ENCODE assay signal across 15 cellular contexts in genomic region chr11:72381584-72382090, GRCh38. TPM values are rescaled to one million over a fixed set of nuclear protein-coding genes. Genes with fewer than 3 reads are reported as not detected.
DNase-seq lines count a peak whose midpoint lies in the region; ATAC-seq and TF ChIP-seq lines count a peak whose summit lies in the region.
"Had no signal": no experiment of that assay in that cellular context is flagged by ENCODE, and none has a peak within 500 bp of the region (broad histone marks: within the 10 kb centered on the region; RNA-seq: fewer than 3 reads in every experiment).

No MANE protein-coding gene starts in this region.

- no peak overlapping the region for H4K91ac ChIP-seq in H9 (ENCODE audit: insufficient read length, low read depth, low read length)

- TF ChIP-seq CTCF in H9 (conservative IDR thresholded peaks at IDR 0.05) (no peak), upper lobe of right lung (IDR thresholded peaks at IDR 0.05) (no peak), spleen (IDR thresholded peaks at IDR 0.05 in 8 of 11, conservative IDR thresholded peaks at IDR 0.05 in 3 of 11) (no peak), left ventricle myocardium inferior (IDR thresholded peaks at IDR 0.05; ENCODE audit: borderline replicate concordance) (no peak)

- H2BK15ac ChIP-seq in H9 (ENCODE audit: low read depth, low read length) = no peak overlapping the region

- H3K36me3 ChIP-seq in upper lobe of right lung (no peaks in the 10 kb centered on the region), spleen (peaks cover 0 to 54% (median 2%) of the 10 kb centered on the region in 6 donors), left ventricle myocardium inferior (no peaks in the 10 kb centered on the region)
- H3K36me3 ChIP-seq: HAP-1 had no signal

- TF ChIP-seq POLR2A in spleen (IDR thresholded peaks at IDR 0.05) = no peak

- H2BK5ac ChIP-seq in H9 (ENCODE audit: insufficient read length, low read length) = no peak overlapping the region

- H3K9me3 Mint-ChIP-seq in H9 = peaks cover 9 to 12% of the 10 kb centered on the region in 2 experiments
- H3K9me3 Mint-ChIP-seq in natural killer cell treated with Interleukin-12 subunit alpha and Interleukin-12 subunit beta and Interleukin-15 and Interleukin-18, amount 100 ng/mL, for 72 hours = peaks cover 4% of the 10 kb centered on the region

- H3K4me1 ChIP-seq in H9 (ENCODE audit: insufficient read depth, low read length) (no peaks in the 10 kb centered on the region), upper lobe of right lung (no peaks in the 10 kb centered on the region), spleen (no peaks in the 10 kb centered on the region), left ventricle myocardium inferior (peaks cover 24% of the 10 kb centered on the region)
- H3K4me1 ChIP-seq: HAP-1 had no signal

- H3K14ac ChIP-seq in H9 (ENCODE audit: insufficient read depth, low read length) = no peak overlapping the region; the same call in 1 of the 2 replicates

- intact Hi-C loops in upper lobe of right lung (cut with DNase I) = no loop called here
- intact Hi-C loops in spleen (cut with DNase I; ENCODE audit: low total_unique reads) = no loop called here
- intact Hi-C loops in left ventricle myocardium inferior (cut with micrococcal nuclease) = no loop called here

- no peak overlapping the region for H3K27ac ChIP-seq in H9 (ENCODE audit: insufficient read length, low read depth, low read length)
- no peak overlapping the region for H3K27ac ChIP-seq in upper lobe of right lung
- H3K27ac ChIP-seq in spleen = no peak overlapping the region
- H3K27ac ChIP-seq in left ventricle myocardium inferior (replicated peaks) = no peak overlapping the region
- H3K27ac ChIP-seq: HL-60 had no signal

- H2BK20ac ChIP-seq in H9 (ENCODE audit: low read depth, low read length, poor library complexity, severe bottlenecking) = no peak overlapping the region

- no peak overlapping the region for H3K23ac ChIP-seq in H9 (ENCODE audit: insufficient read length, low read depth, low read length)

- peaks cover 3 to 4% of the 10 kb centered on the region in 2 experiments; a peak in 1 of 4 replicates for H3K4me1 Mint-ChIP-seq in H9
- H3K4me1 Mint-ChIP-seq in natural killer cell treated with Interleukin-12 subunit alpha and Interleukin-12 subunit beta and Interleukin-15 and Interleukin-18, amount 100 ng/mL, for 72 hours (ENCODE audit: low read depth in 2 of 2) = no peaks in the 10 kb centered on the region
- H3K4me1 Mint-ChIP-seq: B cell; CD4-positive, alpha-beta memory T cell; GM23338 had no signal

- H3K18ac ChIP-seq in H9 (ENCODE audit: insufficient read length, low read depth, low read length) = peak overlapping the region; percentile 53

- no peak overlapping the region for H3K56ac ChIP-seq in H9 (ENCODE audit: insufficient read length, low read depth, low read length)

- H3K9me3 ChIP-seq in H9 (ENCODE audit: control insufficient read depth, low read depth, low read length) (no peaks in the 10 kb centered on the region), upper lobe of right lung (no peaks in the 10 kb centered on the region), spleen (peaks cover 0 to 32% (median 30%) of the 10 kb centered on the region in 8 donors), left ventricle myocardium inferior (replicated peaks) (peaks cover 24% of the 10 kb centered on the region)
- H3K9me3 ChIP-seq: HAP-1 had no signal

- H3K79me1 ChIP-seq in H9 (ENCODE audit: insufficient read depth, low read depth, low read length, poor library complexity, severe bottlenecking) = no peaks in the 10 kb centered on the region

- no peak overlapping the region for H3K4ac ChIP-seq in H9 (ENCODE audit: low read depth, low read length)

- H3K27ac Mint-ChIP-seq in H9 = peak overlapping the region in 2 of 3 experiments; percentile 10 to 11; a peak in 1 of 7 replicates
- H3K27ac Mint-ChIP-seq in natural killer cell treated with Interleukin-12 subunit alpha and Interleukin-12 subunit beta and Interleukin-15 and Interleukin-18, amount 100 ng/mL, for 72 hours = no peak overlapping the region
- H3K27ac Mint-ChIP-seq: B cell; CD4-positive, alpha-beta memory T cell; GM23338 had no signal

- no CpG with 5 or more reads among the region's 3 CpGs for WGBS in H9 (ENCODE audit: extremely low coverage, insufficient read length, low lambda C conversion rate)
- 96 to 100% (median 100%) methylated on average over 1 to 3 of the region's 3 CpGs for WGBS in spleen, 5 donors

- H2BK120ac ChIP-seq in H9 (ENCODE audit: low read depth, low read length, poor library complexity, severe bottlenecking) = no peak overlapping the region

- no peak overlapping the region for H2AFZ ChIP-seq in H9 (ENCODE audit: low read length)
- H2AFZ ChIP-seq: GM23338 had no signal

- no peaks in the 10 kb centered on the region for H3K27me3 Mint-ChIP-seq in H9 (ENCODE audit: low read depth)
- H3K27me3 Mint-ChIP-seq in natural killer cell treated with Interleukin-12 subunit alpha and Interleukin-12 subunit beta and Interleukin-15 and Interleukin-18, amount 100 ng/mL, for 72 hours = no peaks in the 10 kb centered on the region
- H3K27me3 Mint-ChIP-seq: B cell; CD4-positive, alpha-beta memory T cell had no signal

- no peak overlapping the region for H3K4me3 Mint-ChIP-seq in H9
- H3K4me3 Mint-ChIP-seq in natural killer cell treated with Interleukin-12 subunit alpha and Interleukin-12 subunit beta and Interleukin-15 and Interleukin-18, amount 100 ng/mL, for 72 hours = no peak overlapping the region
- H3K4me3 Mint-ChIP-seq: B cell; CD4-positive, alpha-beta memory T cell; GM23338 had no signal

- no peak overlapping the region for H2AK5ac ChIP-seq in H9 (ENCODE audit: insufficient read length, low read length)

- H3K79me2 ChIP-seq in H9 (ENCODE audit: insufficient read depth, low read length) = no peaks in the 10 kb centered on the region; the same call in 1 of the 2 replicates

- H3K23me2 ChIP-seq in H9 (ENCODE audit: insufficient read length, low read depth, low read length, poor library complexity, severe bottlenecking) = no peaks in the 10 kb centered on the region

- no peak overlapping the region for H3K4me2 ChIP-seq in H9 (ENCODE audit: insufficient read depth, insufficient read length, low read length)
- H3K4me2 ChIP-seq: GM23338 had no signal

- H4K8ac ChIP-seq in H9 (replicated peaks; ENCODE audit: insufficient read length, low read depth, low read length) = no peak overlapping the region

- H3K27me3 ChIP-seq in H9 (ENCODE audit: insufficient read depth, low read length) = no peaks in the 10 kb centered on the region
- H3K27me3 ChIP-seq in upper lobe of right lung = no peaks in the 10 kb centered on the region
- no peaks in the 10 kb centered on the region for H3K27me3 ChIP-seq in spleen (replicated peaks in 1 of 7)
- no peaks in the 10 kb centered on the region for H3K27me3 ChIP-seq in left ventricle myocardium inferior (ENCODE audit: low read depth)

- ATAC-seq in esophagus mucosa (peak; percentile 23), upper lobe of right lung (peak; percentile 18)
- ATAC-seq in natural killer cell treated with Interleukin-12 subunit alpha and Interleukin-12 subunit beta and Interleukin-15 and Interleukin-18, amount 100 ng/mL, for 72 hours = peak; percentile 28 to 51
- ATAC-seq: GM23338 had no signal

- no peak overlapping the region for H3T11ph ChIP-seq in H9 (ENCODE audit: low read length)

- DNase-seq in H9 (no peak), upper lobe of right lung (no peak), spleen (no peak), left ventricle myocardium inferior (no peak)
- no peak for DNase-seq in natural killer cell treated with Interleukin-12 subunit alpha and Interleukin-12 subunit beta and Interleukin-15 and Interleukin-18, amount 100 ng/mL, for 72 hours (ENCODE audit: low spot score)
- DNase-seq in activated CD4-positive, alpha-beta T cell treated with anti-CD3 and anti-CD28 coated beads for 1 hour = no peak
- DNase-seq: C1 segment of cervical spinal cord; CD4-positive, alpha-beta memory T cell; DND-41; GDM1 had no signal

- peaks cover 4 to 18% (median 13%) of the 10 kb centered on the region in 3 experiments; a peak in 6 of 7 replicates for H3K36me3 Mint-ChIP-seq in H9 (ENCODE audit: insufficient read depth in 1 of 3, low read depth in 3 of 3)
- H3K36me3 Mint-ChIP-seq in natural killer cell treated with Interleukin-12 subunit alpha and Interleukin-12 subunit beta and Interleukin-15 and Interleukin-18, amount 100 ng/mL, for 72 hours = peaks cover 7% of the 10 kb centered on the region

- H3K9ac ChIP-seq in H9 (ENCODE audit: extremely low read depth, insufficient read length, low read length) = no peak overlapping the region

- H4K20me1 ChIP-seq in H9 (ENCODE audit: control insufficient read depth, insufficient read depth, insufficient read length) = no peaks in the 10 kb centered on the region

- no peak overlapping the region for H4K5ac ChIP-seq in H9 (ENCODE audit: insufficient read length, low read depth, low read length)

- H3K4me3 ChIP-seq in upper lobe of right lung (no peak overlapping the region), spleen (no peak overlapping the region), left ventricle myocardium inferior (no peak overlapping the region)
- H3K4me3 ChIP-seq: GM23338, HAP-1 had no signal

- H2BK12ac ChIP-seq in H9 (ENCODE audit: insufficient read length, low read depth, low read length) = no peak overlapping the region

RNA-seq across cellular contexts. Expression of gene CLPB, which starts 52.7 kb away (rescaled TPM):
- 26.2 and 26.6 TPM in 2 replicates for total RNA-seq in H9 (2021)
- 13.9 TPM for total RNA-seq in esophagus mucosa
- 10 to 100 TPM; 43.6 to 55.6 TPM for total RNA-seq in natural killer cell treated with Interleukin-12 subunit alpha and Interleukin-12 subunit beta and Interleukin-15 and Interleukin-18, amount 100 ng/mL, for 72 hours
- total RNA-seq in upper lobe of right lung = 25.7 TPM
- 10 to 100 TPM; 17.3 to 32.8 (median 25.0) TPM for total RNA-seq in spleen
- 1 to 10 TPM; 4.2 to 6.6 (median 5.4) TPM for polyA plus RNA-seq in spleen
- 20.5 TPM for total RNA-seq in left ventricle myocardium inferior

Comparison
In these comparisons a context has a peak if more than half of its experiments do, and no peak if none do; other contexts are left out.
1. H3K27ac Mint-ChIP-seq: peak in H9 (2 of 3); none in natural killer cell treated with Interleukin-12 subunit alpha and Interleukin-12 subunit beta and Interleukin-15 and Interleukin-18, amount 100 ng/mL, for 72 hours (0 of 2).
2. Peak in every context shown above with its lines, with median percentiles within 50 percentile points of each other: ATAC-seq.